ENCODE assay signal across 15 cellular contexts in genomic region chr9:20297646-20298084, GRCh38.
DNase-seq lines count a peak whose midpoint lies in the region.
"Had no signal": no experiment of that assay in that cellular context is flagged by ENCODE, and none has a peak within 500 bp of the region (broad histone marks: within the 10 kb centered on the region; RNA-seq: fewer than 3 reads in every experiment).

No MANE protein-coding gene starts in this region.

- peak overlapping the region in 1 of 2 experiments; percentile 22 for H3K14ac ChIP-seq in mesenchymal stem cell (ENCODE audit: low read length in 2 of 2)

- no peak overlapping the region for H3K4me3 Mint-ChIP-seq in activated CD4-positive, alpha-beta T cell treated with anti-CD3 and anti-CD28 coated beads, Interleukin-2, amount 10 ng/mL, durations not matched to agents 24 days and 14 days
- H3K4me3 Mint-ChIP-seq: activated T-cell treated with anti-CD3 and anti-CD28 coated beads, Interleukin-2, amount 50 U/mL, for 4 hours; endodermal cell had no signal

- no peak overlapping the region for H2AFZ ChIP-seq in mesenchymal stem cell (ENCODE audit: low read depth, low read length)

- H3K27ac Mint-ChIP-seq in activated CD4-positive, alpha-beta T cell treated with anti-CD3 and anti-CD28 coated beads, Interleukin-2, amount 10 ng/mL, durations not matched to agents 24 days and 14 days: no peak overlapping the region
- H3K27ac Mint-ChIP-seq: endodermal cell had no signal

- peak; percentile 17 for DNase-seq in HT1080 (ENCODE audit: low read depth)
- DNase-seq in epithelial cell of prostate (ENCODE audit: low read depth, low spot score): no peak
- DNase-seq in mesenchymal stem cell: peak; percentile 67
- peak; percentile 53 for DNase-seq in superior temporal gyrus (ENCODE audit: extremely low spot score)
- DNase-seq in activated CD4-positive, alpha-beta T cell treated with anti-CD3 and anti-CD28 coated beads, Interleukin-2, amount 10 ng/mL, durations not matched to agents 24 days and 14 days: no peak
- DNase-seq in stimulated activated CD4-positive, alpha-beta T cell treated with anti-CD3 and anti-CD28 coated beads, Interleukin-2, amount 100 ng/mL, for 48 hours: no peak
- no peak for DNase-seq in DMS53 treated with DMSO at 0.1 percent for 48 hours (lab: John Stamatoyannopoulos, UW; ENCODE audit: unreplicated experiment)
- DNase-seq in NCI-H82 (lab: John Stamatoyannopoulos, UW): no peak
- DNase-seq: activated CD4-positive, alpha-beta T cell treated with anti-CD3 and anti-CD28 coated beads for 1 hour; activated T-cell treated with anti-CD3 and anti-CD28 coated beads, Interleukin-2, amount 50 U/mL, for 4 hours; Caco-2; endodermal cell; MM.1S; right cardiac atrium; substantia nigra had no signal

- H3K27ac ChIP-seq in epithelial cell of prostate (peak overlapping the region; percentile 20), mesenchymal stem cell (ENCODE audit: low read length, poor library complexity, severe bottlenecking) (no peak overlapping the region)

- no peaks in the 10 kb centered on the region for H3K27me3 Mint-ChIP-seq in activated CD4-positive, alpha-beta T cell treated with anti-CD3 and anti-CD28 coated beads, Interleukin-2, amount 10 ng/mL, durations not matched to agents 24 days and 14 days

- H3K18ac ChIP-seq in mesenchymal stem cell (ENCODE audit: low read depth in 1 of 2, low read length in 2 of 2): peak overlapping the region; percentile 85 to 86

- H3K4ac ChIP-seq in mesenchymal stem cell (ENCODE audit: low read depth in 1 of 2, low read length in 2 of 2): peak overlapping the region; percentile 40 to 64

- H2BK120ac ChIP-seq in mesenchymal stem cell (ENCODE audit: low read depth, low read length): no peak overlapping the region

- H2AK5ac ChIP-seq in mesenchymal stem cell (ENCODE audit: low read length, severe bottlenecking): no peak overlapping the region

- 6% methylated on average over 6 of the region's 6 CpGs for WGBS in mesenchymal stem cell

- H3K9me3 ChIP-seq in mesenchymal stem cell (ENCODE audit: control insufficient read depth, low read length): no peaks in the 10 kb centered on the region
- H3K9me3 ChIP-seq: Caco-2 had no signal

- peak overlapping the region in 1 of 2 experiments; percentile 32 for H3K23ac ChIP-seq in mesenchymal stem cell (ENCODE audit: low read length in 2 of 2)

- H3K4me1 ChIP-seq in mesenchymal stem cell (ENCODE audit: control insufficient read depth, insufficient read depth, low read depth, low read length): peaks cover 2% of the 10 kb centered on the region
- H3K4me1 ChIP-seq: Caco-2 had no signal

- H4K91ac ChIP-seq in mesenchymal stem cell (ENCODE audit: low read length): peak overlapping the region; percentile 63

- H3K4me3 ChIP-seq in mesenchymal stem cell (ENCODE audit: insufficient read depth in 1 of 2, low read depth in 1 of 2, low read length in 2 of 2): no peak overlapping the region

- H3K36me3 Mint-ChIP-seq in activated CD4-positive, alpha-beta T cell treated with anti-CD3 and anti-CD28 coated beads, Interleukin-2, amount 10 ng/mL, durations not matched to agents 24 days and 14 days (ENCODE audit: low read depth): no peaks in the 10 kb centered on the region

- H3K4me1 Mint-ChIP-seq in activated CD4-positive, alpha-beta T cell treated with anti-CD3 and anti-CD28 coated beads, Interleukin-2, amount 10 ng/mL, durations not matched to agents 24 days and 14 days: peaks cover 12% of the 10 kb centered on the region

- peaks cover 16% of the 10 kb centered on the region for H3K9me3 Mint-ChIP-seq in activated CD4-positive, alpha-beta T cell treated with anti-CD3 and anti-CD28 coated beads, Interleukin-2, amount 10 ng/mL, durations not matched to agents 24 days and 14 days
- H3K9me3 Mint-ChIP-seq: endodermal cell had no signal

- intact Hi-C loops in activated CD4-positive, alpha-beta T cell treated with anti-CD3 and anti-CD28 coated beads, Interleukin-2, amount 10 ng/mL, durations not matched to agents 24 days and 14 days (cut with micrococcal nuclease): no loop called here

- H2BK5ac ChIP-seq in mesenchymal stem cell (ENCODE audit: low read depth, low read length, poor library complexity, severe bottlenecking): no peak overlapping the region

- peaks cover 8 to 12% of the 10 kb centered on the region in 2 experiments for H3K27me3 ChIP-seq in mesenchymal stem cell (ENCODE audit: control insufficient read depth in 1 of 2, insufficient read depth in 1 of 2, low read length in 2 of 2)

- no peaks in the 10 kb centered on the region for H3K36me3 ChIP-seq in mesenchymal stem cell (ENCODE audit: control insufficient read depth in 1 of 2, insufficient read depth in 2 of 2, low read depth in 1 of 2, low read length in 2 of 2)

- no peak overlapping the region for H3K9ac ChIP-seq in mesenchymal stem cell (ENCODE audit: low read length)

- H3K4me2 ChIP-seq in mesenchymal stem cell (ENCODE audit: low read length, poor library complexity, severe bottlenecking): no peak overlapping the region

- H2BK12ac ChIP-seq in mesenchymal stem cell (ENCODE audit: low read length in 2 of 2): peak overlapping the region; percentile 9 to 85

- H3K79me1 ChIP-seq in mesenchymal stem cell (replicated peaks; ENCODE audit: low read length, poor library complexity, severe bottlenecking): no peaks in the 10 kb centered on the region

- H4K8ac ChIP-seq in mesenchymal stem cell (ENCODE audit: low read length): peak overlapping the region; percentile 89

- no peak overlapping the region for H2BK15ac ChIP-seq in mesenchymal stem cell (ENCODE audit: low read depth, poor library complexity, severe bottlenecking)

Comparison
In these comparisons a context has a peak if more than half of its experiments do, and no peak if none do; other contexts are left out.
1. DNase-seq: peak in HT1080 (single experiment), mesenchymal stem cell (single experiment) and superior temporal gyrus (single experiment); none in epithelial cell of prostate (single experiment), activated CD4-positive, alpha-beta T cell treated with anti-CD3 and anti-CD28 coated beads, Interleukin-2, amount 10 ng/mL, durations not matched to agents 24 days and 14 days (single experiment), stimulated activated CD4-positive, alpha-beta T cell treated with anti-CD3 and anti-CD28 coated beads, Interleukin-2, amount 100 ng/mL, for 48 hours (0 of 2), DMS53 treated with DMSO at 0.1 percent for 48 hours (single experiment) and NCI-H82 (single experiment).